1 cellular context compared by ENCODE assay signal in genomic region chr9:136364369-136364748, GRCh38.
A peak's percentile ranks its signal among the peaks of the same experiment; 100 is the strongest.
TF ChIP-seq lines count a peak whose summit lies in the region.

No MANE protein-coding gene starts in this region.

TF ChIP-seq in WTC11, 78 proteins besides CTCF, POLR2A, EP300 and RAD21 (continued from another document):
- TF ChIP-seq, protein P1, sequence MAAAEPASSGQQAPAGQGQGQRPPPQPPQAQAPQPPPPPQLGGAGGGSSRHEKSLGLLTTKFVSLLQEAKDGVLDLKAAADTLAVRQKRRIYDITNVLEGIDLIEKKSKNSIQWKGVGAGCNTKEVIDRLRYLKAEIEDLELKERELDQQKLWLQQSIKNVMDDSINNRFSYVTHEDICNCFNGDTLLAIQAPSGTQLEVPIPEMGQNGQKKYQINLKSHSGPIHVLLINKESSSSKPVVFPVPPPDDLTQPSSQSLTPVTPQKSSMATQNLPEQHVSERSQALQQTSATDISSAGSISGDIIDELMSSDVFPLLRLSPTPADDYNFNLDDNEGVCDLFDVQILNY (CRISPR knock-in tag; IDR thresholded peaks at IDR 0.05) = 0 out of 2 replicates have a peak, but pooled peaks have one; percentile 4
- 0 out of 2 replicates have a peak, but pooled peaks have one; percentile 9 for TF ChIP-seq ZNF317 (CRISPR knock-in tag; IDR thresholded peaks at IDR 0.05; ENCODE audit: borderline replicate concordance, low read depth)
- no peak for TF ChIP-seq OVOL2 (CRISPR knock-in tag; IDR thresholded peaks at IDR 0.05; ENCODE audit: borderline replicate concordance)
- no peak for TF ChIP-seq ZNF396 (CRISPR knock-in tag; IDR thresholded peaks at IDR 0.05; ENCODE audit: borderline replicate concordance)
- TF ChIP-seq ZBTB21 (CRISPR knock-in tag; IDR thresholded peaks at IDR 0.05; ENCODE audit: borderline replicate concordance) = 0 out of 2 replicates have a peak, but pooled peaks have one; percentile 28
